ENCODE assay signal across 8 cellular contexts in genomic region chr18:70454705-70455322, GRCh38.
A peak's percentile ranks its signal among the peaks of the same experiment; 100 is the strongest.
DNase-seq lines count a peak whose midpoint lies in the region; FAIRE-seq and TF ChIP-seq lines count a peak whose summit lies in the region.

No MANE protein-coding gene starts in this region.

- in situ Hi-C loops in GM23248 (cut with MboI), result no loop called here

- H3K4me3 ChIP-seq in GM23248 (no peak overlapping the region), colonic mucosa (no peak overlapping the region)

- H3K9me2 ChIP-seq in GM23248 (ENCODE audit: insufficient read depth), result no peaks in the 10 kb centered on the region

- no peak overlapping the region for H3K4me2 ChIP-seq in GM23248 (ENCODE audit: unreplicated experiment)

- H3K27me3 ChIP-seq in GM23248 (replicated peaks; ENCODE audit: insufficient read depth), result no peaks in the 10 kb centered on the region
- no peaks in the 10 kb centered on the region for H3K27me3 ChIP-seq in colonic mucosa

- intact Hi-C loops in colonic mucosa (cut with DNase I), result loop anchor here (5.0 kb wide), 1 partner anchor 258 kb away; no protein-coding TSS in a partner anchor

- peak; percentile 39 for DNase-seq in ELF-1 (ENCODE audit: low read depth, low spot score)
- DNase-seq in GM23248, result peak; percentile 85
- DNase-seq in Kasumi-1 (lab: John Stamatoyannopoulos, UW), result peak; percentile 70 to 74
- peak; percentile 72 for DNase-seq in RKO (ENCODE audit: low spot score)
- DNase-seq in colonic mucosa, result peak; percentile 59
- DNase-seq in lung microvascular endothelial cell (ENCODE audit: low read depth in 2 of 2), result peak; percentile 74 to 78
- no peak for DNase-seq in NCI-H226

- H3K9ac ChIP-seq in GM23248, result no peak overlapping the region
- no peak overlapping the region for H3K9ac ChIP-seq in colonic mucosa (ENCODE audit: low read depth in 2 of 2, low read length in 2 of 2)

- no peaks in the 10 kb centered on the region for H3F3A ChIP-seq in GM23248 (ENCODE audit: insufficient read depth)

- H3K9me3 ChIP-seq in GM23248 (ENCODE audit: low read depth), result no peaks in the 10 kb centered on the region
- H3K9me3 ChIP-seq in colonic mucosa, result no peaks in the 10 kb centered on the region

- peak; percentile 97 for FAIRE-seq in A204.1 (lab: Jason Lieb, UNC)

- WGBS in GM23248 (ENCODE audit: low coverage in 1 of 2, low lambda C conversion rate in 2 of 2, missing lambda C conversion rate in 2 of 2), 2 experiments, result 11 to 15% methylated on average over 5 of the region's 5 CpGs

- H4K20me1 ChIP-seq in GM23248 (ENCODE audit: insufficient read depth), result no peaks in the 10 kb centered on the region

- no peaks in the 10 kb centered on the region for H3K4me1 ChIP-seq in GM23248 (ENCODE audit: insufficient read depth)
- no peaks in the 10 kb centered on the region for H3K4me1 ChIP-seq in colonic mucosa

- H3K36me3 ChIP-seq in GM23248 (ENCODE audit: low read depth) (no peaks in the 10 kb centered on the region), colonic mucosa (no peaks in the 10 kb centered on the region)

- peak overlapping the region; percentile 25; the same call in 1 of the 2 replicates for H2AFZ ChIP-seq in GM23248

- no peaks in the 10 kb centered on the region for H3K79me2 ChIP-seq in GM23248 (ENCODE audit: insufficient read depth)

- peak; percentile 66 for TF ChIP-seq CTCF in colonic mucosa (IDR thresholded peaks at IDR 0.05)

- no peak overlapping the region for H3K27ac ChIP-seq in GM23248
- H3K27ac ChIP-seq in colonic mucosa, result no peak overlapping the region
